ENCODE assay signal across 1 cellular context in genomic region chr1:111192074-111192473, GRCh38.
TF ChIP-seq lines count a peak whose summit lies in the region.

No MANE protein-coding gene starts in this region.

TF ChIP-seq in GM23338, 12 proteins besides CTCF, POLR2A, EP300 and RAD21:
- no peak for TF ChIP-seq EZH2phosphoT487 (IDR thresholded peaks at IDR 0.05; ENCODE audit: unreplicated experiment)
- TF ChIP-seq POLR2AphosphoS5 (IDR thresholded peaks at IDR 0.05; ENCODE audit: low read depth) = no peak
- no peak for TF ChIP-seq CREB1 (CRISPR knock-in tag; IDR thresholded peaks at IDR 0.05; ENCODE audit: low read depth)
- TF ChIP-seq ZNF331 (CRISPR knock-in tag; IDR thresholded peaks at IDR 0.05; ENCODE audit: low read depth) = no peak
